8 cellular contexts compared by ENCODE assay signal in genomic region chr17:81515530-81516041, GRCh38. TPM values are rescaled to one million over a fixed set of nuclear protein-coding genes. Genes with fewer than 3 reads are reported as not detected.
A peak's percentile ranks its signal among the peaks of the same experiment; 100 is the strongest.
DNase-seq lines count a peak whose midpoint lies in the region; TF ChIP-seq lines count a peak whose summit lies in the region.

No MANE protein-coding gene starts in this region.

- peaks cover 42 to 47% of the 10 kb centered on the region in 2 donors for H3K4me1 ChIP-seq in mucosa of rectum (ENCODE audit: control insufficient read depth in 2 of 2, insufficient read depth in 2 of 2, low read length in 2 of 2)

- H3K36me3 ChIP-seq in MG63 (peaks cover 40% of the 10 kb centered on the region), mucosa of rectum (ENCODE audit: control insufficient read depth in 2 of 2, insufficient read depth in 2 of 2, low read length in 2 of 2) (peaks cover 16 to 17% of the 10 kb centered on the region in 2 donors)

- peak overlapping the region; percentile 88 for H3K27ac Mint-ChIP-seq in dendritic cell treated with granulocyte-macrophage colony-stimulating factor and Interleukin-4, amounts not matched to agents 40 ng/mL and 50 ng/mL, for 4 days

- no peak for TF ChIP-seq CTCF in 22Rv1 (IDR thresholded peaks at IDR 0.05)

- peaks cover 9% of the 10 kb centered on the region for H3K27me3 Mint-ChIP-seq in dendritic cell treated with granulocyte-macrophage colony-stimulating factor and Interleukin-4, amounts not matched to agents 40 ng/mL and 50 ng/mL, for 4 days

- intact Hi-C loops in dendritic cell treated with granulocyte-macrophage colony-stimulating factor and Interleukin-4, amounts not matched to agents 40 ng/mL and 50 ng/mL, for 4 days (cut with micrococcal nuclease), result loop anchor here (2.0 to 10.0 kb wide), 2 partner anchors 37 to 121 kb away; partner anchors contain the start of genes BAHCC1 and FAAP100

- H3K27ac ChIP-seq in 22Rv1 (peak overlapping the region; percentile 100), mucosa of rectum (ENCODE audit: low read depth in 2 of 2, low read length in 2 of 2) (peak overlapping the region; percentile 100)

- no peaks in the 10 kb centered on the region for H3K9me3 ChIP-seq in MG63
- no peaks in the 10 kb centered on the region for H3K9me3 ChIP-seq in mucosa of rectum (ENCODE audit: control insufficient read depth in 2 of 2, low read length in 2 of 2)

- no peak for DNase-seq in MG63
- DNase-seq in cortex of kidney (lab: John Stamatoyannopoulos, UW), result no peak
- DNase-seq in amygdala (lab: John Stamatoyannopoulos, UW), result no peak
- DNase-seq in nucleus accumbens (lab: John Stamatoyannopoulos, UW), result no peak
- no peak for DNase-seq in hippocampal formation (lab: John Stamatoyannopoulos, UW)

- H3K4me3 ChIP-seq in MG63, result peak overlapping the region; percentile 89
- peak overlapping the region; percentile 69 to 78 for H3K4me3 ChIP-seq in mucosa of rectum (ENCODE audit: low read length in 2 of 2)

- H3K9me3 Mint-ChIP-seq in dendritic cell treated with granulocyte-macrophage colony-stimulating factor and Interleukin-4, amounts not matched to agents 40 ng/mL and 50 ng/mL, for 4 days, result no peaks in the 10 kb centered on the region

- H3K9ac ChIP-seq in mucosa of rectum (ENCODE audit: low read depth in 1 of 2, low read length in 2 of 2), result peak overlapping the region; percentile 77 to 97

- H3K27me3 ChIP-seq in MG63, result no peaks in the 10 kb centered on the region
- H3K27me3 ChIP-seq in mucosa of rectum (ENCODE audit: control insufficient read depth in 2 of 2, insufficient read depth in 2 of 2, low read length in 2 of 2), result no peaks in the 10 kb centered on the region

- H3K4me3 Mint-ChIP-seq in dendritic cell treated with granulocyte-macrophage colony-stimulating factor and Interleukin-4, amounts not matched to agents 40 ng/mL and 50 ng/mL, for 4 days, result peak overlapping the region; percentile 91

- H3K4me1 Mint-ChIP-seq in dendritic cell treated with granulocyte-macrophage colony-stimulating factor and Interleukin-4, amounts not matched to agents 40 ng/mL and 50 ng/mL, for 4 days (ENCODE audit: low read depth), result peaks cover 57% of the 10 kb centered on the region

- peaks cover 32% of the 10 kb centered on the region for H3K36me3 Mint-ChIP-seq in dendritic cell treated with granulocyte-macrophage colony-stimulating factor and Interleukin-4, amounts not matched to agents 40 ng/mL and 50 ng/mL, for 4 days (ENCODE audit: low read depth)

RNA-seq across cellular contexts. Expression of gene ACTG1, which starts 3.0 kb away (rescaled TPM):
- 5,061 and 6,321 TPM in 2 replicates for total RNA-seq in MG63 (2014; rRNA removed; shearing (Covaris generic); ENCODE audit: low replicate concordance)

RNA-seq across cellular contexts. Expression of gene FSCN2, which starts 12.6 kb away (rescaled TPM):
- 0.12 TPM in 1 of 2 replicates, not detected in the other for total RNA-seq in MG63 (2014; rRNA removed; shearing (Covaris generic); ENCODE audit: low replicate concordance)

RNA-seq across cellular contexts. Expression of gene FAAP100, which starts 36.6 kb away (rescaled TPM):
- total RNA-seq in MG63 (2014; rRNA removed; shearing (Covaris generic); ENCODE audit: low replicate concordance), result 25.6 and 41.7 TPM in 2 replicates
